Comparison of ENCODE assay signal across 1 cellular context in the genomic region with DNA sequence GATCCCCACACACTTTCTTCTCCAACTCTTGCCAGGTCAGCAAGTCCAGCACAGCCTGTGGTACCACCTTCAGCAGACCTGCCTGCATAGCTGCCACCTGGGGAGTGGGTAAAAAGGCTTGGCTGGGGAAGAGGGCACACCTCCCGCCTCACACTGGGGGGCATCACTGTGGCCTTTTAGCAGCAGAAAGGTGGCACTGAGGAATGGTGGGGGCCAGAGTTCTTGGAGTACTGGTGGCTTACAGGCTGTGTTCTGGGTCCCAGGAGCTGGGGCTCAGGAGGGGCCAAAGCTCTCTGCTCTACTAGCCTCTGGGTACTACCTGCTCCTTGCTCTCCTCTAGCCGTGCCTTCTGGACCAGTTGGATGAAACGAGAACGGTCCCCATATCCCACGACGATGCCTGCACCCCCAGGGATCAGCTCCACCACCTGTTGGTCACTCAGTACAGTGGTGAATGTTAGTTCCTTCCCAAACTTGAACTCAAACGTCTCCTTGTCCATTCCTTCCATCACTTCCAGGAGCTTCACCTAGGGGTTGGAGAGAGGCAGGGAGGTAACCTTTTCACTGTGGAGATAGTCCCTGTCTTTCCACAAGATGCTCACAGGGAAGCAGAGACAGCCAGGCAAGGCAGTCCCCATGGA.
A peak's percentile ranks its signal among the peaks of the same experiment; 100 is the strongest.
TF ChIP-seq lines count a peak whose summit lies in the region.

No MANE protein-coding gene starts in this region.

TF ChIP-seq in HEK293, 187 proteins besides CTCF, POLR2A, EP300 and RAD21 (continued from another document):
- TF ChIP-seq ZSCAN23 (tag by site-specific recombination; IDR thresholded peaks at IDR 0.05) (no peak), YY2 (tag by site-specific recombination; IDR thresholded peaks at IDR 0.05) (no peak), SCRT2 (tag by site-specific recombination; IDR thresholded peaks at IDR 0.05) (peak; percentile 89), SCRT1 (tag by site-specific recombination; IDR thresholded peaks at IDR 0.05; ENCODE audit: borderline replicate concordance) (peak; percentile 83)
- TF ChIP-seq, protein P1, sequence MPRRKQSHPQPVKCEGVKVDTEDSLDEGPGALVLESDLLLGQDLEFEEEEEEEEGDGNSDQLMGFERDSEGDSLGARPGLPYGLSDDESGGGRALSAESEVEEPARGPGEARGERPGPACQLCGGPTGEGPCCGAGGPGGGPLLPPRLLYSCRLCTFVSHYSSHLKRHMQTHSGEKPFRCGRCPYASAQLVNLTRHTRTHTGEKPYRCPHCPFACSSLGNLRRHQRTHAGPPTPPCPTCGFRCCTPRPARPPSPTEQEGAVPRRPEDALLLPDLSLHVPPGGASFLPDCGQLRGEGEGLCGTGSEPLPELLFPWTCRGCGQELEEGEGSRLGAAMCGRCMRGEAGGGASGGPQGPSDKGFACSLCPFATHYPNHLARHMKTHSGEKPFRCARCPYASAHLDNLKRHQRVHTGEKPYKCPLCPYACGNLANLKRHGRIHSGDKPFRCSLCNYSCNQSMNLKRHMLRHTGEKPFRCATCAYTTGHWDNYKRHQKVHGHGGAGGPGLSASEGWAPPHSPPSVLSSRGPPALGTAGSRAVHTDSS (tag by site-specific recombination; IDR thresholded peaks at IDR 0.05), result no peak
TF ChIP-seq in HEK293: peak in this region for 2.
